Comparison of ENCODE assay signal across 1 cellular context in the genomic region with DNA sequence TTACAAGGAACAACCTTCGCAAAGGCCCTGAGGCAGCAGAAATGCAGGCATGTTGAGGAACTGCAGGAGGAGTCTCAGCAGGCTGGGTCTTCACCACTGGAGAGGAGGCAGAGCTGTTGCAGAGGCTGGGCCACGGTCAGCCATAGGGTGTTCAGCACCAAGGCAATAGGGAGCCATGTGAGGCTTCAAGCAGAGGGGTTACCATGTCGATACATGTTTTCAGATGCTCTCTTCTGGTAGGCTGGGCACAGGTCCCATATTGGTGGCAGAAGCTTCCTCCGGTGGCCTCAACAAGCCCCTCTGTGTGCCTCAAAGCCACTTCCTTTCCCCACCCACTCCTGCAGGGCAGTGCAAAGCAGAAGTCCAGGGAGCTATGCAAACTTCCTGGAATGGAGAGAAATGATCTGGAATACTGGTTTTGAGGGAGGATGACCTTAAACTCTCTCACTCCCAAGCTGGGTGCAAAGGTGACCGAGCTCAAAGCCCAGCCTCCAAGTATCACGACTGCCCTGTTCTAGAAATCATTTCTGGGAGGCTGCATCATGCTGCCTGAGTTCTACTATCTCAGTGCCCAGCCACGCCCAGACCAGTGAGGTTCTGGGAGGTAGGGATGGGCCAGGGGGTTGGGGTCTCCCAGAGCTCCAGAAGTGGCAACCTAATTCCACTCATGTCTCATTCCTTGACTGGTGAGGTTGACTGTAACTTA.
TF ChIP-seq lines count a peak whose summit lies in the region.

A gene with protein sequence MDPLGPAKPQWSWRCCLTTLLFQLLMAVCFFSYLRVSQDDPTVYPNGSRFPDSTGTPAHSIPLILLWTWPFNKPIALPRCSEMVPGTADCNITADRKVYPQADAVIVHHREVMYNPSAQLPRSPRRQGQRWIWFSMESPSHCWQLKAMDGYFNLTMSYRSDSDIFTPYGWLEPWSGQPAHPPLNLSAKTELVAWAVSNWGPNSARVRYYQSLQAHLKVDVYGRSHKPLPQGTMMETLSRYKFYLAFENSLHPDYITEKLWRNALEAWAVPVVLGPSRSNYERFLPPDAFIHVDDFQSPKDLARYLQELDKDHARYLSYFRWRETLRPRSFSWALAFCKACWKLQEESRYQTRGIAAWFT (minus strand): TSS at position 391 of the 706 bp plus-strand sequence. CDS start 7,135 bp downstream, outside the sequence.

TF ChIP-seq in HepG2, 621 proteins besides CTCF, POLR2A, EP300 and RAD21 (continued from another document and continues in another):
- TF ChIP-seq YEATS2 (CRISPR knock-in tag; IDR thresholded peaks at IDR 0.05; ENCODE audit: borderline replicate concordance) (no peak; the same call in 1 of the 2 replicates), ZNF598 (CRISPR knock-in tag; IDR thresholded peaks at IDR 0.05; ENCODE audit: borderline replicate concordance) (no peak), ZNF367 (CRISPR knock-in tag; IDR thresholded peaks at IDR 0.05; ENCODE audit: borderline replicate concordance) (no peak), ZIK1 (CRISPR knock-in tag; IDR thresholded peaks at IDR 0.05; ENCODE audit: borderline replicate concordance, low read depth) (no peak), ZKSCAN5 (CRISPR knock-in tag; IDR thresholded peaks at IDR 0.05) (no peak), ZBTB42 (CRISPR knock-in tag; IDR thresholded peaks at IDR 0.05) (0 out of 2 replicates have a peak, but pooled peaks have one; percentile 15), TCF7L2 (IDR thresholded peaks at IDR 0.05; ENCODE audit: low read depth, low read length) (no peak), DNMT3B (CRISPR knock-in tag; conservative IDR thresholded peaks at IDR 0.05) (no peak), HNRNPL (IDR thresholded peaks at IDR 0.05; ENCODE audit: low read depth, low read length) (no peak), KDM6A (CRISPR knock-in tag; IDR thresholded peaks at IDR 0.05; ENCODE audit: low read depth) (0 out of 2 replicates have a peak, but pooled peaks have one; percentile 39), MXD4 (CRISPR knock-in tag; IDR thresholded peaks at IDR 0.05) (no peak), ZNF782 (CRISPR knock-in tag; IDR thresholded peaks at IDR 0.05; ENCODE audit: borderline replicate concordance) (no peak), ZNF788 (CRISPR knock-in tag; IDR thresholded peaks at IDR 0.05; ENCODE audit: borderline replicate concordance) (peak; percentile 53; the same call in 1 of the 2 replicates), ZNF251 (CRISPR knock-in tag; IDR thresholded peaks at IDR 0.05) (no peak), ERF (CRISPR knock-in tag; IDR thresholded peaks at IDR 0.05) (peak; percentile 87), NCOA2 (CRISPR knock-in tag; IDR thresholded peaks at IDR 0.05) (peak; percentile 58), BORCS8-MEF2B (CRISPR knock-in tag; IDR thresholded peaks at IDR 0.05) (no peak), ZNF143 (CRISPR knock-in tag; IDR thresholded peaks at IDR 0.05) (no peak), NFIB (CRISPR knock-in tag; IDR thresholded peaks at IDR 0.05; ENCODE audit: borderline replicate concordance) (no peak), CENPT (CRISPR knock-in tag; IDR thresholded peaks at IDR 0.05; ENCODE audit: low read depth) (no peak), ZNF335 (CRISPR knock-in tag; IDR thresholded peaks at IDR 0.05) (peak; percentile 82), ZSCAN25 (CRISPR knock-in tag; IDR thresholded peaks at IDR 0.05) (no peak), SRY (CRISPR knock-in tag; IDR thresholded peaks at IDR 0.05) (no peak), ZNF343 (CRISPR knock-in tag; IDR thresholded peaks at IDR 0.05) (no peak), ZNF615 (CRISPR knock-in tag; IDR thresholded peaks at IDR 0.05; ENCODE audit: borderline replicate concordance) (no peak), ZNF761 (CRISPR knock-in tag; conservative IDR thresholded peaks at IDR 0.05) (peak; percentile 67; the same call in 1 of the 2 replicates), ZNF790 (CRISPR knock-in tag; IDR thresholded peaks at IDR 0.05; ENCODE audit: borderline replicate concordance) (0 out of 2 replicates have a peak, but pooled peaks have one; percentile 60)
- TF ChIP-seq, protein P1, sequence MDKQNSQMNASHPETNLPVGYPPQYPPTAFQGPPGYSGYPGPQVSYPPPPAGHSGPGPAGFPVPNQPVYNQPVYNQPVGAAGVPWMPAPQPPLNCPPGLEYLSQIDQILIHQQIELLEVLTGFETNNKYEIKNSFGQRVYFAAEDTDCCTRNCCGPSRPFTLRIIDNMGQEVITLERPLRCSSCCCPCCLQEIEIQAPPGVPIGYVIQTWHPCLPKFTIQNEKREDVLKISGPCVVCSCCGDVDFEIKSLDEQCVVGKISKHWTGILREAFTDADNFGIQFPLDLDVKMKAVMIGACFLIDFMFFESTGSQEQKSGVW (CRISPR knock-in tag; IDR thresholded peaks at IDR 0.05; ENCODE audit: borderline replicate concordance): no peak
- TF ChIP-seq, protein P2, sequence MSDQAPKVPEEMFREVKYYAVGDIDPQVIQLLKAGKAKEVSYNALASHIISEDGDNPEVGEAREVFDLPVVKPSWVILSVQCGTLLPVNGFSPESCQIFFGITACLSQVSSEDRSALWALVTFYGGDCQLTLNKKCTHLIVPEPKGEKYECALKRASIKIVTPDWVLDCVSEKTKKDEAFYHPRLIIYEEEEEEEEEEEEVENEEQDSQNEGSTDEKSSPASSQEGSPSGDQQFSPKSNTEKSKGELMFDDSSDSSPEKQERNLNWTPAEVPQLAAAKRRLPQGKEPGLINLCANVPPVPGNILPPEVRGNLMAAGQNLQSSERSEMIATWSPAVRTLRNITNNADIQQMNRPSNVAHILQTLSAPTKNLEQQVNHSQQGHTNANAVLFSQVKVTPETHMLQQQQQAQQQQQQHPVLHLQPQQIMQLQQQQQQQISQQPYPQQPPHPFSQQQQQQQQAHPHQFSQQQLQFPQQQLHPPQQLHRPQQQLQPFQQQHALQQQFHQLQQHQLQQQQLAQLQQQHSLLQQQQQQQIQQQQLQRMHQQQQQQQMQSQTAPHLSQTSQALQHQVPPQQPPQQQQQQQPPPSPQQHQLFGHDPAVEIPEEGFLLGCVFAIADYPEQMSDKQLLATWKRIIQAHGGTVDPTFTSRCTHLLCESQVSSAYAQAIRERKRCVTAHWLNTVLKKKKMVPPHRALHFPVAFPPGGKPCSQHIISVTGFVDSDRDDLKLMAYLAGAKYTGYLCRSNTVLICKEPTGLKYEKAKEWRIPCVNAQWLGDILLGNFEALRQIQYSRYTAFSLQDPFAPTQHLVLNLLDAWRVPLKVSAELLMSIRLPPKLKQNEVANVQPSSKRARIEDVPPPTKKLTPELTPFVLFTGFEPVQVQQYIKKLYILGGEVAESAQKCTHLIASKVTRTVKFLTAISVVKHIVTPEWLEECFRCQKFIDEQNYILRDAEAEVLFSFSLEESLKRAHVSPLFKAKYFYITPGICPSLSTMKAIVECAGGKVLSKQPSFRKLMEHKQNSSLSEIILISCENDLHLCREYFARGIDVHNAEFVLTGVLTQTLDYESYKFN (CRISPR knock-in tag; conservative IDR thresholded peaks at IDR 0.05): peak; percentile 92
- TF ChIP-seq, protein P3, sequence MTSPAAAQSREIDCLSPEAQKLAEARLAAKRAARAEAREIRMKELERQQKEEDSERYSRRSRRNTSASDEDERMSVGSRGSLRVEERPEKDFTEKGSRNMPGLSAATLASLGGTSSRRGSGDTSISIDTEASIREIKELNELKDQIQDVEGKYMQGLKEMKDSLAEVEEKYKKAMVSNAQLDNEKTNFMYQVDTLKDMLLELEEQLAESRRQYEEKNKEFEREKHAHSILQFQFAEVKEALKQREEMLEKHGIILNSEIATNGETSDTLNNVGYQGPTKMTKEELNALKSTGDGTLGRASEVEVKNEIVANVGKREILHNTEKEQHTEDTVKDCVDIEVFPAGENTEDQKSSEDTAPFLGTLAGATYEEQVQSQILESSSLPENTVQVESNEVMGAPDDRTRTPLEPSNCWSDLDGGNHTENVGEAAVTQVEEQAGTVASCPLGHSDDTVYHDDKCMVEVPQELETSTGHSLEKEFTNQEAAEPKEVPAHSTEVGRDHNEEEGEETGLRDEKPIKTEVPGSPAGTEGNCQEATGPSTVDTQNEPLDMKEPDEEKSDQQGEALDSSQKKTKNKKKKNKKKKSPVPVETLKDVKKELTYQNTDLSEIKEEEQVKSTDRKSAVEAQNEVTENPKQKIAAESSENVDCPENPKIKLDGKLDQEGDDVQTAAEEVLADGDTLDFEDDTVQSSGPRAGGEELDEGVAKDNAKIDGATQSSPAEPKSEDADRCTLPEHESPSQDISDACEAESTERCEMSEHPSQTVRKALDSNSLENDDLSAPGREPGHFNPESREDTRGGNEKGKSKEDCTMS (CRISPR knock-in tag; conservative IDR thresholded peaks at IDR 0.05): no peak
- TF ChIP-seq, protein P4, sequence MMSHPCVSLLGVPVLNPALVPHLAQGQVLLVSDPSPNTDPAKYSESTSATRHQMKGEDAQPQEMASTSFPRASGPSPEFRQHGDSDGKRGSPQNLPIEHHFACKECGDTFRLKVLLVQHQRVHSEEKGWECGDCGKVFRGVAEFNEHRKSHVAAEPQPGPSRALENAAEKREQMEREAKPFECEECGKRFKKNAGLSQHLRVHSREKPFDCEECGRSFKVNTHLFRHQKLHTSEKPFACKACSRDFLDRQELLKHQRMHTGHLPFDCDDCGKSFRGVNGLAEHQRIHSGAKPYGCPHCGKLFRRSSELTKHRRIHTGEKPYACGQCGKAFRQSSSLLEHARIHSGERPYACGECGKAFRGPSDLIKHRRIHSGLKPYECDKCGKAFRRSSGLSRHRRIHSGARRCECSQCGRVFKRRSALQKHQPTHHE (CRISPR knock-in tag; IDR thresholded peaks at IDR 0.05; ENCODE audit: borderline replicate concordance): 0 out of 2 replicates have a peak, but pooled peaks have one; percentile 8
- TF ChIP-seq, protein P5, sequence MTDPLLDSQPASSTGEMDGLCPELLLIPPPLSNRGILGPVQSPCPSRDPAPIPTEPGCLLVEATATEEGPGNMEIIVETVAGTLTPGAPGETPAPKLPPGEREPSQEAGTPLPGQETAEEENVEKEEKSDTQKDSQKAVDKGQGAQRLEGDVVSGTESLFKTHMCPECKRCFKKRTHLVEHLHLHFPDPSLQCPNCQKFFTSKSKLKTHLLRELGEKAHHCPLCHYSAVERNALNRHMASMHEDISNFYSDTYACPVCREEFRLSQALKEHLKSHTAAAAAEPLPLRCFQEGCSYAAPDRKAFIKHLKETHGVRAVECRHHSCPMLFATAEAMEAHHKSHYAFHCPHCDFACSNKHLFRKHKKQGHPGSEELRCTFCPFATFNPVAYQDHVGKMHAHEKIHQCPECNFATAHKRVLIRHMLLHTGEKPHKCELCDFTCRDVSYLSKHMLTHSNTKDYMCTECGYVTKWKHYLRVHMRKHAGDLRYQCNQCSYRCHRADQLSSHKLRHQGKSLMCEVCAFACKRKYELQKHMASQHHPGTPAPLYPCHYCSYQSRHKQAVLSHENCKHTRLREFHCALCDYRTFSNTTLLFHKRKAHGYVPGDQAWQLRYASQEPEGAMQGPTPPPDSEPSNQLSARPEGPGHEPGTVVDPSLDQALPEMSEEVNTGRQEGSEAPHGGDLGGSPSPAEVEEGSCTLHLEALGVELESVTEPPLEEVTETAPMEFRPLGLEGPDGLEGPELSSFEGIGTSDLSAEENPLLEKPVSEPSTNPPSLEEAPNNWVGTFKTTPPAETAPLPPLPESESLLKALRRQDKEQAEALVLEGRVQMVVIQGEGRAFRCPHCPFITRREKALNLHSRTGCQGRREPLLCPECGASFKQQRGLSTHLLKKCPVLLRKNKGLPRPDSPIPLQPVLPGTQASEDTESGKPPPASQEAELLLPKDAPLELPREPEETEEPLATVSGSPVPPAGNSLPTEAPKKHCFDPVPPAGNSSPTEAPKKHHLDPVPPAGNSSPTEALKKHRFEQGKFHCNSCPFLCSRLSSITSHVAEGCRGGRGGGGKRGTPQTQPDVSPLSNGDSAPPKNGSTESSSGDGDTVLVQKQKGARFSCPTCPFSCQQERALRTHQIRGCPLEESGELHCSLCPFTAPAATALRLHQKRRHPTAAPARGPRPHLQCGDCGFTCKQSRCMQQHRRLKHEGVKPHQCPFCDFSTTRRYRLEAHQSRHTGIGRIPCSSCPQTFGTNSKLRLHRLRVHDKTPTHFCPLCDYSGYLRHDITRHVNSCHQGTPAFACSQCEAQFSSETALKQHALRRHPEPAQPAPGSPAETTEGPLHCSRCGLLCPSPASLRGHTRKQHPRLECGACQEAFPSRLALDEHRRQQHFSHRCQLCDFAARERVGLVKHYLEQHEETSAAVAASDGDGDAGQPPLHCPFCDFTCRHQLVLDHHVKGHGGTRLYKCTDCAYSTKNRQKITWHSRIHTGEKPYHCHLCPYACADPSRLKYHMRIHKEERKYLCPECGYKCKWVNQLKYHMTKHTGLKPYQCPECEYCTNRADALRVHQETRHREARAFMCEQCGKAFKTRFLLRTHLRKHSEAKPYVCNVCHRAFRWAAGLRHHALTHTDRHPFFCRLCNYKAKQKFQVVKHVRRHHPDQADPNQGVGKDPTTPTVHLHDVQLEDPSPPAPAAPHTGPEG (CRISPR knock-in tag; IDR thresholded peaks at IDR 0.05): no peak
- TF ChIP-seq, protein P6, sequence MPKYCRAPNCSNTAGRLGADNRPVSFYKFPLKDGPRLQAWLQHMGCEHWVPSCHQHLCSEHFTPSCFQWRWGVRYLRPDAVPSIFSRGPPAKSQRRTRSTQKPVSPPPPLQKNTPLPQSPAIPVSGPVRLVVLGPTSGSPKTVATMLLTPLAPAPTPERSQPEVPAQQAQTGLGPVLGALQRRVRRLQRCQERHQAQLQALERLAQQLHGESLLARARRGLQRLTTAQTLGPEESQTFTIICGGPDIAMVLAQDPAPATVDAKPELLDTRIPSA (CRISPR knock-in tag; IDR thresholded peaks at IDR 0.05; ENCODE audit: borderline replicate concordance): no peak
- TF ChIP-seq, protein P7, sequence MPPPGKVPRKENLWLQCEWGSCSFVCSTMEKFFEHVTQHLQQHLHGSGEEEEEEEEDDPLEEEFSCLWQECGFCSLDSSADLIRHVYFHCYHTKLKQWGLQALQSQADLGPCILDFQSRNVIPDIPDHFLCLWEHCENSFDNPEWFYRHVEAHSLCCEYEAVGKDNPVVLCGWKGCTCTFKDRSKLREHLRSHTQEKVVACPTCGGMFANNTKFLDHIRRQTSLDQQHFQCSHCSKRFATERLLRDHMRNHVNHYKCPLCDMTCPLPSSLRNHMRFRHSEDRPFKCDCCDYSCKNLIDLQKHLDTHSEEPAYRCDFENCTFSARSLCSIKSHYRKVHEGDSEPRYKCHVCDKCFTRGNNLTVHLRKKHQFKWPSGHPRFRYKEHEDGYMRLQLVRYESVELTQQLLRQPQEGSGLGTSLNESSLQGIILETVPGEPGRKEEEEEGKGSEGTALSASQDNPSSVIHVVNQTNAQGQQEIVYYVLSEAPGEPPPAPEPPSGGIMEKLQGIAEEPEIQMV (CRISPR knock-in tag; IDR thresholded peaks at IDR 0.05; ENCODE audit: low read depth): 0 out of 2 replicates have a peak, but pooled peaks have one; percentile 57
- TF ChIP-seq, protein P8, sequence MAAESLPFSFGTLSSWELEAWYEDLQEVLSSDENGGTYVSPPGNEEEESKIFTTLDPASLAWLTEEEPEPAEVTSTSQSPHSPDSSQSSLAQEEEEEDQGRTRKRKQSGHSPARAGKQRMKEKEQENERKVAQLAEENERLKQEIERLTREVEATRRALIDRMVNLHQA (CRISPR knock-in tag; IDR thresholded peaks at IDR 0.05): no peak
- TF ChIP-seq, protein P9, sequence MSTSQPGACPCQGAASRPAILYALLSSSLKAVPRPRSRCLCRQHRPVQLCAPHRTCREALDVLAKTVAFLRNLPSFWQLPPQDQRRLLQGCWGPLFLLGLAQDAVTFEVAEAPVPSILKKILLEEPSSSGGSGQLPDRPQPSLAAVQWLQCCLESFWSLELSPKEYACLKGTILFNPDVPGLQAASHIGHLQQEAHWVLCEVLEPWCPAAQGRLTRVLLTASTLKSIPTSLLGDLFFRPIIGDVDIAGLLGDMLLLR (CRISPR knock-in tag; IDR thresholded peaks at IDR 0.05): no peak
- TF ChIP-seq, protein P10, sequence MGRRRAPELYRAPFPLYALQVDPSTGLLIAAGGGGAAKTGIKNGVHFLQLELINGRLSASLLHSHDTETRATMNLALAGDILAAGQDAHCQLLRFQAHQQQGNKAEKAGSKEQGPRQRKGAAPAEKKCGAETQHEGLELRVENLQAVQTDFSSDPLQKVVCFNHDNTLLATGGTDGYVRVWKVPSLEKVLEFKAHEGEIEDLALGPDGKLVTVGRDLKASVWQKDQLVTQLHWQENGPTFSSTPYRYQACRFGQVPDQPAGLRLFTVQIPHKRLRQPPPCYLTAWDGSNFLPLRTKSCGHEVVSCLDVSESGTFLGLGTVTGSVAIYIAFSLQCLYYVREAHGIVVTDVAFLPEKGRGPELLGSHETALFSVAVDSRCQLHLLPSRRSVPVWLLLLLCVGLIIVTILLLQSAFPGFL (CRISPR knock-in tag; IDR thresholded peaks at IDR 0.05): no peak
